ENCODE assay signal across 11 cellular contexts in genomic region chr5:177598477-177598876, GRCh38. TPM values are rescaled to one million over a fixed set of nuclear protein-coding genes. Genes with fewer than 3 reads are reported as not detected.
DNase-seq lines count a peak whose midpoint lies in the region; ATAC-seq and TF ChIP-seq lines count a peak whose summit lies in the region.
"Had no signal": no experiment of that assay in that cellular context is flagged by ENCODE, and none has a peak within 500 bp of the region (broad histone marks: within the 10 kb centered on the region; RNA-seq: fewer than 3 reads in every experiment).

No MANE protein-coding gene starts in this region.

- WGBS in mesenchymal stem cell, result 75% methylated on average over 2 of the region's 5 CpGs

- no peak overlapping the region for H2AK5ac ChIP-seq in mesenchymal stem cell (ENCODE audit: low read length, severe bottlenecking)

- H3K9me3 ChIP-seq in SU-DHL-6 (ENCODE audit: insufficient read depth, low read length), result no peaks in the 10 kb centered on the region
- H3K9me3 ChIP-seq in skeletal muscle satellite cell (replicated peaks; ENCODE audit: low read length), result no peaks in the 10 kb centered on the region
- no peaks in the 10 kb centered on the region for H3K9me3 ChIP-seq in mesenchymal stem cell (ENCODE audit: control insufficient read depth, low read length)

- H3K27me3 Mint-ChIP-seq in activated T-cell treated with anti-CD3 and anti-CD28 coated beads, Interleukin-2, amount 50 U/mL, for 4 hours (ENCODE audit: low read depth), result no peaks in the 10 kb centered on the region

- H4K20me1 ChIP-seq in SU-DHL-6 (ENCODE audit: low read depth, low read length), result no peaks in the 10 kb centered on the region

- no peaks in the 10 kb centered on the region for H3K9me3 Mint-ChIP-seq in activated T-cell treated with anti-CD3 and anti-CD28 coated beads, Interleukin-2, amount 50 U/mL, for 4 hours

- peaks cover 38% of the 10 kb centered on the region for H3K79me1 ChIP-seq in mesenchymal stem cell (replicated peaks; ENCODE audit: low read length, poor library complexity, severe bottlenecking)

- TF ChIP-seq CTCF in SU-DHL-6 (IDR thresholded peaks at IDR 0.05; ENCODE audit: insufficient read depth, low read length, poor library complexity, severe bottlenecking), result no peak

- no peak overlapping the region for H3K23ac ChIP-seq in mesenchymal stem cell (ENCODE audit: low read length in 2 of 2)

- no peak overlapping the region for H2AFZ ChIP-seq in SU-DHL-6 (ENCODE audit: low read depth, low read length, severe bottlenecking)
- H2AFZ ChIP-seq in mesenchymal stem cell (ENCODE audit: low read depth, low read length), result no peak overlapping the region

- H2BK120ac ChIP-seq in mesenchymal stem cell (ENCODE audit: low read depth, low read length), result no peak overlapping the region

- H3K9me2 ChIP-seq in SU-DHL-6 (replicated peaks; ENCODE audit: insufficient read depth, low read length), result no peaks in the 10 kb centered on the region

- H3K18ac ChIP-seq in mesenchymal stem cell (ENCODE audit: low read depth in 1 of 2, low read length in 2 of 2), result no peak overlapping the region

- H3K4me1 ChIP-seq in skeletal muscle satellite cell (ENCODE audit: control insufficient read depth, insufficient read depth, low read length) (peaks cover 15% of the 10 kb centered on the region), mesenchymal stem cell (ENCODE audit: control insufficient read depth, insufficient read depth, low read depth, low read length) (peaks cover 20% of the 10 kb centered on the region)

- H2BK15ac ChIP-seq in mesenchymal stem cell (ENCODE audit: low read depth, poor library complexity, severe bottlenecking), result no peak overlapping the region

- no peak overlapping the region for H3K4ac ChIP-seq in mesenchymal stem cell (ENCODE audit: low read depth in 1 of 2, low read length in 2 of 2)

- peaks cover 12% of the 10 kb centered on the region for H3F3A ChIP-seq in SU-DHL-6 (ENCODE audit: insufficient read depth)

- no peaks in the 10 kb centered on the region for H3K27me3 ChIP-seq in SU-DHL-6 (ENCODE audit: low read length)
- H3K27me3 ChIP-seq in skeletal muscle satellite cell (ENCODE audit: control insufficient read depth, insufficient read depth, low read length), result no peaks in the 10 kb centered on the region
- no peaks in the 10 kb centered on the region for H3K27me3 ChIP-seq in mesenchymal stem cell (ENCODE audit: control insufficient read depth in 1 of 2, insufficient read depth in 1 of 2, low read length in 2 of 2)

- H3K4me3 ChIP-seq in SU-DHL-6 (ENCODE audit: insufficient read depth, low read length, poor library complexity, severe bottlenecking), result no peak overlapping the region
- no peak overlapping the region for H3K4me3 ChIP-seq in skeletal muscle satellite cell (ENCODE audit: low read length)
- peak overlapping the region in 1 of 2 experiments; percentile 30 for H3K4me3 ChIP-seq in mesenchymal stem cell (ENCODE audit: insufficient read depth in 1 of 2, low read depth in 1 of 2, low read length in 2 of 2)

- H3K9ac ChIP-seq in SU-DHL-6 (ENCODE audit: low read length) (no peak overlapping the region), skeletal muscle satellite cell (ENCODE audit: low read depth, low read length) (no peak overlapping the region), mesenchymal stem cell (ENCODE audit: low read length) (no peak overlapping the region)

- no peak for ATAC-seq in activated T-cell treated with anti-CD3 and anti-CD28 coated beads, Interleukin-2, amount 50 U/mL, for 4 hours

- peaks cover 35% of the 10 kb centered on the region for H3K4me1 Mint-ChIP-seq in activated T-cell treated with anti-CD3 and anti-CD28 coated beads, Interleukin-2, amount 50 U/mL, for 4 hours (ENCODE audit: low read depth)

- H3K36me3 ChIP-seq in SU-DHL-6 (ENCODE audit: low read length), result peaks cover 13% of the 10 kb centered on the region
- H3K36me3 ChIP-seq in skeletal muscle satellite cell (ENCODE audit: insufficient read depth, low read length), result peaks cover 34% of the 10 kb centered on the region
- peaks cover 35 to 37% of the 10 kb centered on the region in 2 experiments for H3K36me3 ChIP-seq in mesenchymal stem cell (ENCODE audit: control insufficient read depth in 1 of 2, insufficient read depth in 2 of 2, low read depth in 1 of 2, low read length in 2 of 2)

- H2BK12ac ChIP-seq in mesenchymal stem cell (ENCODE audit: low read length in 2 of 2), result no peak overlapping the region

- H3K79me2 ChIP-seq in SU-DHL-6 (ENCODE audit: insufficient read depth, low read length), result peaks cover 5% of the 10 kb centered on the region; the same call in 1 of the 2 replicates

- peaks cover 26% of the 10 kb centered on the region for H3K36me3 Mint-ChIP-seq in activated T-cell treated with anti-CD3 and anti-CD28 coated beads, Interleukin-2, amount 50 U/mL, for 4 hours (ENCODE audit: insufficient read depth)

- H4K91ac ChIP-seq in mesenchymal stem cell (ENCODE audit: low read length), result no peak overlapping the region

- peak overlapping the region; percentile 61 for H3K4me3 Mint-ChIP-seq in activated T-cell treated with anti-CD3 and anti-CD28 coated beads, Interleukin-2, amount 50 U/mL, for 4 hours

- H3K27ac ChIP-seq in SU-DHL-6 (ENCODE audit: low read depth, low read length) (no peak overlapping the region), mesenchymal stem cell (ENCODE audit: low read length, poor library complexity, severe bottlenecking) (no peak overlapping the region)

- H4K8ac ChIP-seq in mesenchymal stem cell (ENCODE audit: low read length), result no peak overlapping the region

- no peak overlapping the region for H2BK5ac ChIP-seq in mesenchymal stem cell (ENCODE audit: low read depth, low read length, poor library complexity, severe bottlenecking)

- no peak overlapping the region for H3K14ac ChIP-seq in mesenchymal stem cell (ENCODE audit: low read length in 2 of 2)

- peak overlapping the region; percentile 24 for H3K4me2 ChIP-seq in SU-DHL-6 (ENCODE audit: low read depth, low read length, poor library complexity, severe bottlenecking)
- H3K4me2 ChIP-seq in skeletal muscle satellite cell (ENCODE audit: low read length), result peak overlapping the region; percentile 15
- no peak overlapping the region for H3K4me2 ChIP-seq in mesenchymal stem cell (ENCODE audit: low read length, poor library complexity, severe bottlenecking)

- no peak for DNase-seq in activated T-cell treated with anti-CD3 and anti-CD28 coated beads, Interleukin-2, amount 50 U/mL, for 4 hours
- no peak for DNase-seq in activated T-cell treated with anti-CD3 and anti-CD28 coated beads, Interleukin-2, amount 50 U/mL, for 48 hours
- DNase-seq in dermis blood vessel endothelial cell (peak; percentile 30), GM03348 (ENCODE audit: low spot score) (no peak), mesenchymal stem cell (no peak)
- DNase-seq in stimulated activated naive CD4-positive, alpha-beta T cell treated with Interleukin-2 at 50 U/mL for 16 hours (lab: John Stamatoyannopoulos, UW), result no peak
- DNase-seq: activated CD4-positive, alpha-beta T cell treated with anti-CD3 and anti-CD28 coated beads, Interleukin-2, amount 50 U/mL, for 4 hours; NCI-H1694; NCI-H774 had no signal

RNA-seq across cellular contexts. Expression of gene B4GALT7, which starts 1.5 kb away (rescaled TPM):
- 10 to 100 TPM; 35.5 to 40.5 (median 37.0) TPM for total RNA-seq in activated T-cell treated with anti-CD3 and anti-CD28 coated beads, Interleukin-2, amount 50 U/mL, for 4 hours
- 31.0 and 35.6 TPM in 2 replicates for total RNA-seq in dermis blood vessel endothelial cell
- total RNA-seq in skeletal muscle satellite cell (2012; rRNA removed), result 35.7 and 48.3 TPM in 2 replicates
- polyA plus RNA-seq in mesenchymal stem cell (2013, experiment 1 of 2), result 33.5 TPM
- polyA plus RNA-seq in mesenchymal stem cell (2013, experiment 2 of 2), result 35.4 TPM

RNA-seq across cellular contexts. Expression of gene TMED9, which starts 6.5 kb away (rescaled TPM):
- 100 to 1,000 TPM; 178 to 208 (median 199) TPM for total RNA-seq in activated T-cell treated with anti-CD3 and anti-CD28 coated beads, Interleukin-2, amount 50 U/mL, for 4 hours
- 174 and 176 TPM in 2 replicates for total RNA-seq in dermis blood vessel endothelial cell
- 95.8 and 138 TPM in 2 replicates for total RNA-seq in skeletal muscle satellite cell (2012; rRNA removed)
- 290 TPM for polyA plus RNA-seq in mesenchymal stem cell (2013, experiment 1 of 2)
- 292 TPM for polyA plus RNA-seq in mesenchymal stem cell (2013, experiment 2 of 2)

RNA-seq across cellular contexts. Expression of gene FAM193B, which starts 44.1 kb away (rescaled TPM):
- total RNA-seq in activated T-cell treated with anti-CD3 and anti-CD28 coated beads, Interleukin-2, amount 50 U/mL, for 4 hours, result 10 to 100 TPM; 54.7 to 63.7 (median 62.1) TPM
- total RNA-seq in dermis blood vessel endothelial cell, result 14.6 and 31.0 TPM in 2 replicates
- total RNA-seq in skeletal muscle satellite cell (2012; rRNA removed), result 12.7 and 16.5 TPM in 2 replicates
- polyA plus RNA-seq in mesenchymal stem cell (2013, experiment 1 of 2), result 23.6 TPM
- polyA plus RNA-seq in mesenchymal stem cell (2013, experiment 2 of 2), result 21.0 TPM
